ENCODE assay signal across 9 cellular contexts in the genomic region with DNA sequence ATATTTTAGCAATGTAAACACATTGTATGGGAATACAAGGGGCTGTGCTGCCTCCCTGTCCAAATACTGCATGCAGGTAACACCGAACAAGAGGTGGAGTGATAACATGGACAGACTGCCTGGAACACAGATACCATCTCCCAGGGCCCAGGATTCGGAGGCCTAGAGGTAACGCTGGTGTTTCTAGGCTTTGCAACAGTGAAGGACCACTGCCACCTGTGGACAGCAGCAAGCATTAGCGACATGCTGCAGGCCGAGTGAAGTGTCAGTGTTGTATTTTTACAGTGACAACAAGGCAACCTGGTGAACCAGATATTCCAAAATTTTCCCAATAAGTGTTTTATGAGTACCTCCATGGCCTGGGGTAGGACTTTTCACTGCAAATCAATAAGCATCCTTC.
DNase-seq lines count a peak whose midpoint lies in the region; ATAC-seq and TF ChIP-seq lines count a peak whose summit lies in the region.
"Had no signal": no experiment of that assay in that cellular context is flagged by ENCODE, and none has a peak within 500 bp of the region (broad histone marks: within the 10 kb centered on the region; RNA-seq: fewer than 3 reads in every experiment).

No MANE protein-coding gene starts in this region.

- H3K4me2 ChIP-seq in OCI-LY3 (ENCODE audit: low read length): no peak overlapping the region

- intact Hi-C loops in CD14-positive monocyte (cut with micrococcal nuclease): no loop called here

- DNase-seq in AG10803 (ENCODE audit: low read depth): peak; percentile 8
- peak; percentile 27 for DNase-seq in iPS DF 6.9 (ENCODE audit: low read depth, low spot score)
- DNase-seq in NCI-H1436 (lab: John Stamatoyannopoulos, UW): no peak
- DNase-seq in CD14-positive monocyte (ENCODE audit: low spot score): no peak
- DNase-seq in activated T-cell treated with anti-CD3 and anti-CD28 coated beads, Interleukin-2, amount 50 U/mL, for 4 hours: no peak
- no peak for DNase-seq in activated CD4-positive, alpha-beta T cell treated with anti-CD3 and anti-CD28 coated beads for 1 hour

- H3K4me1 ChIP-seq in OCI-LY3 (ENCODE audit: low read length) (no peaks in the 10 kb centered on the region), iPS DF 6.9 (ENCODE audit: control insufficient read depth, insufficient read depth, low read length) (no peaks in the 10 kb centered on the region)

- H3K27me3 Mint-ChIP-seq in CD14-positive monocyte (ENCODE audit: low read depth in 3 of 3): peaks cover 0 to 2% (median 2%) of the 10 kb centered on the region in 3 donors
- H3K27me3 Mint-ChIP-seq in activated T-cell treated with anti-CD3 and anti-CD28 coated beads, Interleukin-2, amount 50 U/mL, for 4 hours (ENCODE audit: low read depth): no peaks in the 10 kb centered on the region

- 0 out of 2 replicates have a peak, but pooled peaks cover 4% of the 10 kb centered on the region for H3K9me3 ChIP-seq in OCI-LY3 (ENCODE audit: insufficient read depth, low read length)
- peaks cover 5% of the 10 kb centered on the region; the same call in 1 of the 2 replicates for H3K9me3 ChIP-seq in iPS DF 6.9 (ENCODE audit: control insufficient read depth, insufficient read depth, low read length)

- H3K9me3 Mint-ChIP-seq in CD14-positive monocyte: peaks cover 0 to 7% (median 3%) of the 10 kb centered on the region in 7 donors
- H3K9me3 Mint-ChIP-seq in activated T-cell treated with anti-CD3 and anti-CD28 coated beads, Interleukin-2, amount 50 U/mL, for 4 hours: peaks cover 4% of the 10 kb centered on the region
- H3K9me3 Mint-ChIP-seq: natural killer cell treated with Interleukin-12 subunit alpha and Interleukin-12 subunit beta and Interleukin-15 and Interleukin-18, amount 100 ng/mL, for 72 hours had no signal

- H3K36me3 Mint-ChIP-seq in CD14-positive monocyte: no peaks in the 10 kb centered on the region
- no peaks in the 10 kb centered on the region for H3K36me3 Mint-ChIP-seq in activated T-cell treated with anti-CD3 and anti-CD28 coated beads, Interleukin-2, amount 50 U/mL, for 4 hours (ENCODE audit: insufficient read depth)
- H3K36me3 Mint-ChIP-seq: natural killer cell treated with Interleukin-12 subunit alpha and Interleukin-12 subunit beta and Interleukin-15 and Interleukin-18, amount 100 ng/mL, for 72 hours had no signal

- H3K79me2 ChIP-seq in OCI-LY3 (ENCODE audit: low read length): no peaks in the 10 kb centered on the region

- no CpG with 5 or more reads among the region's 5 CpGs for WGBS in iPS DF 6.9 (ENCODE audit: insufficient coverage, insufficient read length)

- H3K36me3 ChIP-seq in OCI-LY3 (replicated peaks; ENCODE audit: low read depth, low read length): no peaks in the 10 kb centered on the region
- 0 out of 2 replicates have a peak, but pooled peaks cover 3% of the 10 kb centered on the region for H3K36me3 ChIP-seq in iPS DF 6.9 (ENCODE audit: control insufficient read depth, insufficient read depth, low read length)

- no peaks in the 10 kb centered on the region for H3K4me1 Mint-ChIP-seq in CD14-positive monocyte
- H3K4me1 Mint-ChIP-seq in activated T-cell treated with anti-CD3 and anti-CD28 coated beads, Interleukin-2, amount 50 U/mL, for 4 hours (ENCODE audit: low read depth): no peaks in the 10 kb centered on the region

- H4K20me1 ChIP-seq in OCI-LY3 (ENCODE audit: insufficient read depth, low read length): no peaks in the 10 kb centered on the region

- no peak for ATAC-seq in activated T-cell treated with anti-CD3 and anti-CD28 coated beads, Interleukin-2, amount 50 U/mL, for 4 hours
- ATAC-seq: natural killer cell treated with Interleukin-12 subunit alpha and Interleukin-12 subunit beta and Interleukin-15 and Interleukin-18, amount 100 ng/mL, for 72 hours had no signal

- no peaks in the 10 kb centered on the region for H3K27me3 ChIP-seq in OCI-LY3 (ENCODE audit: low read depth, low read length)
- H3K27me3 ChIP-seq in iPS DF 6.9 (ENCODE audit: control insufficient read depth, insufficient read depth, low read length): no peaks in the 10 kb centered on the region

- H3K4me3 Mint-ChIP-seq in CD14-positive monocyte: no peak overlapping the region
- H3K4me3 Mint-ChIP-seq in activated T-cell treated with anti-CD3 and anti-CD28 coated beads, Interleukin-2, amount 50 U/mL, for 4 hours: no peak overlapping the region
- H3K4me3 Mint-ChIP-seq: natural killer cell treated with Interleukin-12 subunit alpha and Interleukin-12 subunit beta and Interleukin-15 and Interleukin-18, amount 100 ng/mL, for 72 hours had no signal

- no peak overlapping the region for H2AFZ ChIP-seq in OCI-LY3 (ENCODE audit: low read depth, low read length)

- no peak overlapping the region for H3K9ac ChIP-seq in OCI-LY3 (ENCODE audit: low read length)

- H3K27ac ChIP-seq in OCI-LY3 (ENCODE audit: low read length) (no peak overlapping the region), iPS DF 6.9 (ENCODE audit: low read length) (no peak overlapping the region)

- TF ChIP-seq CTCF in AG10803 (conservative IDR thresholded peaks at IDR 0.05; ENCODE audit: low read length): peak; percentile 43
- TF ChIP-seq CTCF in GM12872 (IDR thresholded peaks at IDR 0.05; ENCODE audit: insufficient read depth, low read depth, low read length): 0 out of 3 replicates have a peak, but pooled peaks have one; percentile 6
- peak; percentile 59 for TF ChIP-seq CTCF in OCI-LY3 (IDR thresholded peaks at IDR 0.05; ENCODE audit: low read depth, low read length)
- TF ChIP-seq CTCF in CD14-positive monocyte (IDR thresholded peaks at IDR 0.05): no peak

- H3K27ac Mint-ChIP-seq in CD14-positive monocyte: peak overlapping the region in 1 of 7 donors; percentile 47
- H3K27ac Mint-ChIP-seq: natural killer cell treated with Interleukin-12 subunit alpha and Interleukin-12 subunit beta and Interleukin-15 and Interleukin-18, amount 100 ng/mL, for 72 hours had no signal

- H3K4me3 ChIP-seq in AG10803 (ENCODE audit: low read length): no peak overlapping the region
- no peak overlapping the region for H3K4me3 ChIP-seq in OCI-LY3 (ENCODE audit: low read length)
- no peak overlapping the region for H3K4me3 ChIP-seq in iPS DF 6.9 (ENCODE audit: low read length)

Comparison
In these comparisons a context has a peak if more than half of its experiments do, and no peak if none do; other contexts are left out.
1. DNase-seq: peak in AG10803 (single experiment) and iPS DF 6.9 (single experiment); none in NCI-H1436 (single experiment), CD14-positive monocyte (single experiment), activated T-cell treated with anti-CD3 and anti-CD28 coated beads, Interleukin-2, amount 50 U/mL, for 4 hours (single experiment) and activated CD4-positive, alpha-beta T cell treated with anti-CD3 and anti-CD28 coated beads for 1 hour (single experiment).